ENCODE assay signal across 2 cellular contexts in the genomic region with DNA sequence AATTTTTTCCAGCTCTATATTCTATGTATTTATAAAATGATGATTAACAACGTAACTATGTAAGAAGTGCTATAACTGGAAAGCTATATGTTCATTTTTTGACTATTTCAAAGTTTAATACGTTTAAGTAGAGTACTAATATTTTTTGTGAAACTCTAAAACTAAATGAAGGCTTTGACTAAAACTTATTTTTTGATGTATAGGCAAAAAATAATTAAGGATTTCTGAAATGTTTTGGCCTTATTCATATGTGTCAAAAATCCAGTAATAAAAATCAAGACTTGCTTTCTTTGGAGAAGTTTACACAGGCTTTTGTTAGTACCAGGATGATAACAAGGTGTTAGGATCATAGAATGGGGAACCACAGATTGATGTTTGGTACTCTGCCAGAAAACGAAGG.
A peak's percentile ranks its signal among the peaks of the same experiment; 100 is the strongest.
TF ChIP-seq lines count a peak whose summit lies in the region.

No MANE protein-coding gene starts in this region.

TF ChIP-seq in HepG2, 621 proteins besides CTCF, POLR2A, EP300 and RAD21:
- TF ChIP-seq ZNF30 (CRISPR knock-in tag; IDR thresholded peaks at IDR 0.05) (no peak), MAFK (conservative IDR thresholded peaks at IDR 0.05 in 1 of 2, IDR thresholded peaks at IDR 0.05 in 1 of 2; ENCODE audit: low read length in 2 of 2) (peak; percentile 30 to 61; a peak in 3 of 4 replicates), MAFF (IDR thresholded peaks at IDR 0.05; ENCODE audit: low read depth, low read length) (peak; percentile 19; the same call in 1 of the 2 replicates), ZFP90 (CRISPR knock-in tag; IDR thresholded peaks at IDR 0.05; ENCODE audit: borderline replicate concordance) (no peak)

TF ChIP-seq in K562, 482 proteins besides CTCF, POLR2A, EP300 and RAD21:
- TF ChIP-seq HNRNPK (IDR thresholded peaks at IDR 0.05; ENCODE audit: low read depth, low read length, poor library complexity, severe bottlenecking), result no peak
- peak; percentile 45; the same call in 1 of the 2 replicates for TF ChIP-seq MAFG (tag; conservative IDR thresholded peaks at IDR 0.05)
- TF ChIP-seq CBFA2T3 (IDR thresholded peaks at IDR 0.05), result no peak
- peak; percentile 75 for TF ChIP-seq C11orf30 (IDR thresholded peaks at IDR 0.05; ENCODE audit: low read depth)
- TF ChIP-seq ELF2 (CRISPR knock-in tag; IDR thresholded peaks at IDR 0.05), result no peak
- TF ChIP-seq BACH1 (tag; IDR thresholded peaks at IDR 0.05), result no peak
- TF ChIP-seq RCOR1 (IDR thresholded peaks at IDR 0.05; ENCODE audit: borderline replicate concordance in 1 of 2, low read depth in 2 of 2, low read length in 2 of 2), result 0 out of 4 replicates have a peak, but pooled peaks of 1 of the 2 experiments have one; percentile 38
- no peak for TF ChIP-seq ZC3H11A (IDR thresholded peaks at IDR 0.05; ENCODE audit: low read depth, low read length)
- peak; percentile 66 for TF ChIP-seq NFIC (IDR thresholded peaks at IDR 0.05)
- TF ChIP-seq ZNF146 (CRISPR knock-in tag; IDR thresholded peaks at IDR 0.05; ENCODE audit: unreplicated experiment), result no peak
- peak; percentile 90 for TF ChIP-seq ZNF316 (IDR thresholded peaks at IDR 0.05)
- TF ChIP-seq KDM5B (IDR thresholded peaks at IDR 0.05; ENCODE audit: insufficient replicate concordance, low read depth, low read length), result no peak
